ENCODE assay signal across 25 cellular contexts in genomic region chr11:2153581-2154194, GRCh38. TPM values are rescaled to one million over a fixed set of nuclear protein-coding genes. Genes with fewer than 3 reads are reported as not detected.
"Had no signal": no experiment of that assay in that cellular context is flagged by ENCODE, and none has a peak within 500 bp of the region (broad histone marks: within the 10 kb centered on the region; RNA-seq: fewer than 3 reads in every experiment).

No MANE protein-coding gene starts in this region.

- FAIRE-seq: HTR-8/SVneo, RCC 7860 had no signal

- H3K9me3 ChIP-seq: MG63, SJSA1 had no signal

- DNase-seq: IMR-90, Karpas-422, KG1, MG63, NCI-H1092, NCI-H1105 treated with DMSO at 0.1 percent for 48 hours, NCI-H1417 treated with DMSO at 0.1 percent for 48 hours, NCI-H146, NCI-H1694 treated with DMSO at 0.1 percent for 48 hours, NCI-H1930, NCI-H2081, NCI-H2107, NCI-H2227 treated with DMSO at 0.1 percent for 48 hours, NCI-H524, NCI-H69, NCI-H774, Right ventricle myocardium superior, RPMI8226, SIG-M5 had no signal

- H3K4me3 ChIP-seq: MG63, SJSA1, SK-N-MC had no signal

- H3K27ac ChIP-seq: HL-60, SJSA1, SK-N-MC had no signal

- H3K36me3 ChIP-seq: MG63, SJSA1 had no signal

RNA-seq across cellular contexts. Expression of gene INS, which starts 7.3 kb away (rescaled TPM):
- total RNA-seq: IMR-90, NCI-H460, Right ventricle myocardium superior, SJSA1 had no signal
- polyA plus RNA-seq: IMR-90 had no signal

RNA-seq across cellular contexts. Expression of gene TH, which starts 17.9 kb away (rescaled TPM):
- total RNA-seq: IMR-90, NCI-H460, Right ventricle myocardium superior, SJSA1 had no signal
